In the genomic region with DNA sequence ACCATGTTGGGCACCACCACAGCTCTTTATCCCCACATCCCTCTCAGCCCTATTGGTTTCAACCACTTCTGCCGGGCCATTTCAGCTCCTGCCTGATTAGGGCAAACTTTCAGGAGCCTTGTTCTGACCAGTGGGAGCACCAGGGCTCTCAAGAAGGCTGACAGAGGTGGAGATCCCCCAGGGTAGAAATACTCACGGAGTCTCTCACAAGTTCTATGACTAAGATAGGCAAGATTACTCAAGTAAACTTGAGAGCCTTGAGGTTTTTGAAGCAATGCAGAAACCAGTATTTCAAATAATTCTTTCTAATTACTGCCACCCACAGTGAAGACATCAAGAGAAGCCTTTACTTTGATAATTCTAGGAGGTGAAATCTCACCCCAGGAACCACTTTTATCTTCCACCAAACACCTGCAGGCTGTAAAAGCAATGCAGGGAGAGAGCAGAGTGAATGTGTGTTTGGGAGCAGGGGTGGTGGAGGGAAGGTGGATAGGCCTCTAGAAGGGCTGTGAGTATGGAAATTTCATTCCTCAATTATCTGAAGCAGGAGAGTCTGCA, we compare ENCODE assay signal across 21 cellular contexts. TPM values are rescaled to one million over a fixed set of nuclear protein-coding genes. Genes with fewer than 3 reads are reported as not detected.
DNase-seq lines count a peak whose midpoint lies in the region; ATAC-seq lines count a peak whose summit lies in the region.
"Had no signal": no experiment of that assay in that cellular context is flagged by ENCODE, and none has a peak within 500 bp of the region (broad histone marks: within the 10 kb centered on the region; RNA-seq: fewer than 3 reads in every experiment).

No MANE protein-coding gene starts in this region.

- no peaks in the 10 kb centered on the region for H3K9me3 Mint-ChIP-seq in activated naive CD4-positive, alpha-beta T cell treated with anti-CD3 and anti-CD28 coated beads, Interleukin-2, amount 50 U/mL, for 72 hours
- H3K9me3 Mint-ChIP-seq: activated CD4-positive, alpha-beta T cell treated with anti-CD3 and anti-CD28 coated beads, Interleukin-2, amount 10 ng/mL, durations not matched to agents 7 days and 5 days; activated naive CD8-positive, alpha-beta T cell treated with anti-CD3 and anti-CD28 coated beads, Interleukin-2, amount 10 ng/mL, durations not matched to agents 7 days and 5 days; GM23338; IgD-negative memory B cell had no signal

- DNase-seq in activated naive CD4-positive, alpha-beta T cell treated with anti-CD3 and anti-CD28 coated beads, Interleukin-2, amount 50 U/mL, for 72 hours (ENCODE audit: low spot score in 2 of 2), result no peak
- no peak for DNase-seq in activated naive CD4-positive, alpha-beta T cell (lab: John Stamatoyannopoulos, UW)
- peak; percentile 37 for DNase-seq in SK-MEL-5 (ENCODE audit: low read depth, low spot score)
- peak; percentile 38 for DNase-seq in fibroblast of peridontal ligament (ENCODE audit: extremely low read depth)
- DNase-seq in T-helper 9 cell, result no peak
- DNase-seq: activated CD4-positive, alpha-beta T cell treated with anti-CD3 and anti-CD28 coated beads, Interleukin-2, amount 10 ng/mL, durations not matched to agents 7 days and 5 days; activated CD8-positive, alpha-beta memory T cell treated with anti-CD3 and anti-CD28 coated beads, Interleukin-2, amount 50 U/mL, for 48 hours; activated naive CD8-positive, alpha-beta T cell treated with anti-CD3 and anti-CD28 coated beads, Interleukin-2, amount 10 ng/mL, durations not matched to agents 7 days and 5 days; body of pancreas; DMS153; NCI-H1694; NCI-H82; Right ventricle myocardium superior had no signal

- in situ Hi-C loops in SK-MEL-5 (cut with HindIII; ENCODE audit: low pct_unique_long_range_greater_than_20kb, low sequenced_read_pairs), result no loop called here

- H3K27ac Mint-ChIP-seq in activated naive CD4-positive, alpha-beta T cell treated with anti-CD3 and anti-CD28 coated beads, Interleukin-2, amount 50 U/mL, for 72 hours, result peak overlapping the region; percentile 11 to 77
- H3K27ac Mint-ChIP-seq: activated CD4-positive, alpha-beta T cell treated with anti-CD3 and anti-CD28 coated beads, Interleukin-2, amount 10 ng/mL, durations not matched to agents 7 days and 5 days; activated naive CD8-positive, alpha-beta T cell treated with anti-CD3 and anti-CD28 coated beads, Interleukin-2, amount 10 ng/mL, durations not matched to agents 7 days and 5 days; GM23338; IgD-negative memory B cell had no signal

- peaks cover 6 to 7% of the 10 kb centered on the region in 2 donors for H3K36me3 Mint-ChIP-seq in activated naive CD4-positive, alpha-beta T cell treated with anti-CD3 and anti-CD28 coated beads, Interleukin-2, amount 50 U/mL, for 72 hours

- peak; percentile 85 to 95 for ATAC-seq in activated naive CD4-positive, alpha-beta T cell treated with anti-CD3 and anti-CD28 coated beads, Interleukin-2, amount 50 U/mL, for 72 hours
- ATAC-seq in GM18502 (IDR thresholded peaks at IDR 0.05; ENCODE audit: poor library complexity, unreplicated experiment), result no peak
- ATAC-seq: body of pancreas, GM23338 had no signal

- H3K27ac ChIP-seq in temporal lobe (ENCODE audit: low read depth, low read length), result peak overlapping the region; percentile 47
- H3K27ac ChIP-seq: body of pancreas, right atrium auricular region, thoracic aorta had no signal

RNA-seq across cellular contexts. Expression of a gene that starts 6.6 kb away (rescaled TPM):
- 1 to 10 TPM in 1 of 2 donors, under 1 TPM in 1; 0.99 to 1.5 TPM for total RNA-seq in activated naive CD4-positive, alpha-beta T cell treated with anti-CD3 and anti-CD28 coated beads, Interleukin-2, amount 50 U/mL, for 72 hours
- total RNA-seq in SK-MEL-5 (2014; rRNA removed; shearing (Covaris generic)), result 0.03 TPM in 1 of 2 replicates, not detected in the other
- polyA plus RNA-seq in SK-MEL-5 (2015; cell fraction: cytosol; rRNA removed), result 0.10 and 0.14 TPM in 2 replicates
- polyA plus RNA-seq in SK-MEL-5 (2015; cell fraction: nucleus; rRNA removed), result 1.2 and 1.4 TPM in 2 replicates
- total RNA-seq in temporal lobe, result 1.7 TPM

RNA-seq across cellular contexts. Expression of a gene that starts 41.3 kb away (rescaled TPM):
- total RNA-seq in activated naive CD4-positive, alpha-beta T cell treated with anti-CD3 and anti-CD28 coated beads, Interleukin-2, amount 50 U/mL, for 72 hours, result 10 to 100 TPM in 1 of 2 donors, 1 to 10 TPM in 1; 9.7 to 16.7 TPM
- 0.69 TPM in 1 of 2 replicates, not detected in the other for total RNA-seq in SK-MEL-5 (2014; rRNA removed; shearing (Covaris generic))
- 0.77 and 0.94 TPM in 2 replicates for polyA plus RNA-seq in SK-MEL-5 (2015; cell fraction: cytosol; rRNA removed)
- polyA plus RNA-seq in SK-MEL-5 (2015; cell fraction: nucleus; rRNA removed), result 4.6 and 11.6 TPM in 2 replicates
- 2.2 TPM for total RNA-seq in temporal lobe
- polyA plus RNA-seq: IgD-negative memory B cell had no signal

RNA-seq across cellular contexts. Expression of a gene that starts 42.5 kb away (rescaled TPM):
- under 1 TPM; 0.32 to 0.80 TPM for total RNA-seq in activated naive CD4-positive, alpha-beta T cell treated with anti-CD3 and anti-CD28 coated beads, Interleukin-2, amount 50 U/mL, for 72 hours
- not detected in 2 replicates for total RNA-seq in SK-MEL-5 (2014; rRNA removed; shearing (Covaris generic))
- polyA plus RNA-seq in SK-MEL-5 (2015; cell fraction: cytosol; rRNA removed), result 0.64 and 0.87 TPM in 2 replicates
- not detected in 2 replicates for polyA plus RNA-seq in SK-MEL-5 (2015; cell fraction: nucleus; rRNA removed)
- total RNA-seq in temporal lobe, result not detected
- total RNA-seq: myocyte, OCI-LY7, thoracic aorta had no signal
- polyA plus RNA-seq: GM23338, IgD-negative memory B cell had no signal

RNA-seq across cellular contexts. Expression of a gene that starts 49.5 kb away (rescaled TPM):
- total RNA-seq in activated naive CD4-positive, alpha-beta T cell treated with anti-CD3 and anti-CD28 coated beads, Interleukin-2, amount 50 U/mL, for 72 hours, result 10 to 100 TPM; 39.6 to 80.8 TPM
- 3.4 and 5.0 TPM in 2 replicates for total RNA-seq in SK-MEL-5 (2014; rRNA removed; shearing (Covaris generic))
- 11.9 and 14.0 TPM in 2 replicates for polyA plus RNA-seq in SK-MEL-5 (2015; cell fraction: cytosol; rRNA removed)
- polyA plus RNA-seq in SK-MEL-5 (2015; cell fraction: nucleus; rRNA removed), result 48.2 and 66.3 TPM in 2 replicates
- 9.1 TPM for total RNA-seq in temporal lobe

Comparison
In these comparisons a context has a peak if more than half of its experiments do, and no peak if none do; other contexts are left out.
1. DNase-seq: peak in SK-MEL-5 (single experiment) and fibroblast of peridontal ligament (single experiment); none in activated naive CD4-positive, alpha-beta T cell treated with anti-CD3 and anti-CD28 coated beads, Interleukin-2, amount 50 U/mL, for 72 hours (0 of 2), activated naive CD4-positive, alpha-beta T cell (0 of 4) and T-helper 9 cell (single experiment).